12 cellular contexts compared by ENCODE assay signal in genomic region chr1:65820983-65821382, GRCh38. TPM values are rescaled to one million over a fixed set of nuclear protein-coding genes. Genes with fewer than 3 reads are reported as not detected.
DNase-seq lines count a peak whose midpoint lies in the region; ATAC-seq and TF ChIP-seq lines count a peak whose summit lies in the region.
"Had no signal": no experiment of that assay in that cellular context is flagged by ENCODE, and none has a peak within 500 bp of the region (broad histone marks: within the 10 kb centered on the region; RNA-seq: fewer than 3 reads in every experiment).

No MANE protein-coding gene starts in this region.

- peaks cover 7% of the 10 kb centered on the region for H3K27me3 Mint-ChIP-seq in stimulated activated memory B cell treated with anti-CD40 and anti-IgM and Interleukin-4, amounts not matched to agents 10 μg/mL and 1 μg/mL and 100 μg/mL, for 72 hours

- no peak overlapping the region for H3K4me3 Mint-ChIP-seq in stimulated activated memory B cell treated with anti-CD40 and anti-IgM and Interleukin-4, amounts not matched to agents 10 μg/mL and 1 μg/mL and 100 μg/mL, for 72 hours

- no peaks in the 10 kb centered on the region for H3K9me3 ChIP-seq in adipocyte (ENCODE audit: control insufficient read depth, low read length)
- H3K9me3 ChIP-seq: prostate gland had no signal

- H3K27me3 ChIP-seq in adipocyte (replicated peaks; ENCODE audit: control insufficient read depth, insufficient read depth, low read length) (no peaks in the 10 kb centered on the region), kidney epithelial cell (ENCODE audit: control insufficient read depth, insufficient read depth, low read length) (no peaks in the 10 kb centered on the region)
- H3K27me3 ChIP-seq: esophagus squamous epithelium had no signal

- peaks cover 16% of the 10 kb centered on the region for H3K4me1 ChIP-seq in adipocyte (ENCODE audit: control insufficient read depth, insufficient read depth, low read length)
- H3K4me1 ChIP-seq: esophagus squamous epithelium, prostate gland had no signal

- no peaks in the 10 kb centered on the region for H3K36me3 ChIP-seq in adipocyte (ENCODE audit: control insufficient read depth, insufficient read depth, low read length, severe bottlenecking)
- no peaks in the 10 kb centered on the region for H3K36me3 ChIP-seq in kidney epithelial cell (ENCODE audit: control insufficient read depth, insufficient read depth, low read length)
- H3K36me3 ChIP-seq: esophagus squamous epithelium, prostate gland had no signal

- H3K4me1 Mint-ChIP-seq in stimulated activated memory B cell treated with anti-CD40 and anti-IgM and Interleukin-4, amounts not matched to agents 10 μg/mL and 1 μg/mL and 100 μg/mL, for 72 hours, result no peaks in the 10 kb centered on the region

- TF ChIP-seq CTCF in AG09309 (IDR thresholded peaks at IDR 0.05; ENCODE audit: control insufficient read depth, insufficient read depth, low read depth, low read length, missing control alignments) (no peak), kidney epithelial cell (IDR thresholded peaks at IDR 0.05; ENCODE audit: insufficient read depth, low read length, poor library complexity, severe bottlenecking) (no peak)

- DNase-seq in AG09309 (ENCODE audit: low read depth) (peak; percentile 98), HS-27A (ENCODE audit: low read depth) (peak; percentile 82), adipocyte (ENCODE audit: low read depth) (peak; percentile 94), kidney epithelial cell (ENCODE audit: low read depth) (peak; percentile 71), SHP77 treated with DMSO at 0.1 percent for 48 hours (lab: John Stamatoyannopoulos, UW) (no peak), NCI-H345 treated with DMSO at 0.1 percent for 48 hours (lab: John Stamatoyannopoulos, UW; ENCODE audit: unreplicated experiment) (no peak), NCI-H1694 treated with DMSO at 0.1 percent for 48 hours (lab: John Stamatoyannopoulos, UW) (no peak)
- DNase-seq: anterior cingulate cortex, esophagus squamous epithelium, NCI-H524 treated with DMSO at 0.1 percent for 48 hours had no signal

- no peak overlapping the region for H3K27ac Mint-ChIP-seq in stimulated activated memory B cell treated with anti-CD40 and anti-IgM and Interleukin-4, amounts not matched to agents 10 μg/mL and 1 μg/mL and 100 μg/mL, for 72 hours

- H3K9me3 Mint-ChIP-seq in stimulated activated memory B cell treated with anti-CD40 and anti-IgM and Interleukin-4, amounts not matched to agents 10 μg/mL and 1 μg/mL and 100 μg/mL, for 72 hours, result peaks cover 4% of the 10 kb centered on the region

- H3K4me3 ChIP-seq in AG09309 (ENCODE audit: control insufficient read depth, low read depth, low read length), result no peak overlapping the region
- no peak overlapping the region for H3K4me3 ChIP-seq in adipocyte (ENCODE audit: low read length)
- H3K4me3 ChIP-seq in kidney epithelial cell (ENCODE audit: low read depth, low read length), result no peak overlapping the region
- H3K4me3 ChIP-seq: esophagus squamous epithelium, prostate gland had no signal

- no peak for ATAC-seq in stimulated activated memory B cell treated with anti-CD40 and anti-IgM and Interleukin-4, amounts not matched to agents 10 μg/mL and 1 μg/mL and 100 μg/mL, for 72 hours

- H3K9ac ChIP-seq in adipocyte (ENCODE audit: low read length), result no peak overlapping the region

- H3K36me3 Mint-ChIP-seq in stimulated activated memory B cell treated with anti-CD40 and anti-IgM and Interleukin-4, amounts not matched to agents 10 μg/mL and 1 μg/mL and 100 μg/mL, for 72 hours, result no peaks in the 10 kb centered on the region

RNA-seq across cellular contexts. Expression of gene PDE4B, which starts 28.3 kb away (rescaled TPM):
- 0.33 and 0.68 TPM in 2 replicates for total RNA-seq in kidney epithelial cell

Comparison
In these comparisons a context has a peak if more than half of its experiments do, and no peak if none do; other contexts are left out.
1. DNase-seq: peak in AG09309 (single experiment), HS-27A (single experiment), adipocyte (single experiment) and kidney epithelial cell (single experiment); none in SHP77 treated with DMSO at 0.1 percent for 48 hours (single experiment), NCI-H345 treated with DMSO at 0.1 percent for 48 hours (single experiment) and NCI-H1694 treated with DMSO at 0.1 percent for 48 hours (single experiment).